20 cellular contexts compared by ENCODE assay signal in the genomic region with DNA sequence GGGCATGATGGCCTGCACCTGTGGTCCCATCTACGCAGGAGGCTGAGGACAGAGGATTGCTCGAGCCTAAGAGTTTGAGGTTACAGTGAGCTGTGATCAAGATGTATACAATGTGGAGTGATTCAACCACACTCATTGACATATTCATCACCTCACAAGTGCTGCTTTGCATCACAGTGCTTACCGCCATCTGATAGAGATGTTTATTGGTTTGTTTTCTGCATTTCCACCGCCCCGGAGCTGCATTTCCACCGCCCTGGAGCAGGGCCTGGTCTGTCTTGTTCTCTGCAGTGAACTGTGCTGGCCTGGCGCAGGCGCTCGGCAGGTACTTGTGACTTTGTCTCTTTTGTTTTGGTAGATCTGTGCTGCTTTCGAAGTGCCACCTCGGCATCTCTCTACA.
"Had no signal": no experiment of that assay in that cellular context is flagged by ENCODE, and none has a peak within 500 bp of the region (broad histone marks: within the 10 kb centered on the region; RNA-seq: fewer than 3 reads in every experiment).

No MANE protein-coding gene starts in this region.

- H3K36me3 Mint-ChIP-seq: memory B cell had no signal

- DNase-seq: activated CD4-positive, alpha-beta T cell treated with anti-CD3 and anti-CD28 coated beads for 1 hour; activated CD4-positive, alpha-beta T cell treated with anti-CD3 and anti-CD28 coated beads, Interleukin-2, amount 50 U/mL, for 48 hours; activated naive CD4-positive, alpha-beta T cell; activated T-cell treated with anti-CD3 and anti-CD28 coated beads for 4 hours; aorta; brain microvascular endothelial cell; left ventricle myocardium inferior; mucosa of descending colon; naive B cell; retina; stimulated activated CD4-positive, alpha-beta T cell treated with anti-CD3 and anti-CD28 coated beads, Interleukin-12 subunit alpha, Interleukin-12 subunit beta, amount 100 ng/mL, for 4 hours; stimulated activated CD4-positive, alpha-beta T cell treated with anti-CD3 and anti-CD28 coated beads, Interleukin-1b, Interleukin-23, amount 100 ng/mL, for 48 hours; stimulated activated CD8-positive, alpha-beta memory T cell treated with anti-CD3 and anti-CD28 coated beads, Interleukin-4, amount 100 ng/mL, for 48 hours; stimulated activated naive CD8-positive, alpha-beta T cell treated with anti-CD3 and anti-CD28 coated beads, Interleukin-15, amount 100 ng/mL, for 72 hours; T-helper 1 cell; transverse colon had no signal

- ATAC-seq: gastroesophageal sphincter; heart left ventricle; mucosa of descending colon; stimulated activated naive CD8-positive, alpha-beta T cell treated with anti-CD3 and anti-CD28 coated beads, Interleukin-15, amount 100 ng/mL, for 72 hours had no signal

- H3K4me3 Mint-ChIP-seq: activated T-helper 1 cell treated with anti-CD3 and anti-CD28 coated beads, Interleukin-12 subunit alpha, Interleukin-12 subunit beta, Interleukin-2, Interleukin-4 antibody, amounts not matched to agents 30 ng/mL and 10 ng/mL and 1 ng/mL, durations not matched to agents 14 hours and 24 hours and 36 hours; memory B cell; naive B cell; stimulated activated naive CD8-positive, alpha-beta T cell treated with anti-CD3 and anti-CD28 coated beads, Interleukin-15, amount 100 ng/mL, for 72 hours had no signal

- H3K27me3 Mint-ChIP-seq: memory B cell; naive B cell; stimulated activated naive CD8-positive, alpha-beta T cell treated with anti-CD3 and anti-CD28 coated beads, Interleukin-15, amount 100 ng/mL, for 72 hours had no signal

- H3K27ac Mint-ChIP-seq: activated T-helper 1 cell treated with anti-CD3 and anti-CD28 coated beads, Interleukin-12 subunit alpha, Interleukin-12 subunit beta, Interleukin-2, Interleukin-4 antibody, amounts not matched to agents 30 ng/mL and 10 ng/mL and 1 ng/mL, durations not matched to agents 14 hours and 24 hours and 36 hours; memory B cell had no signal

- H3K9me3 Mint-ChIP-seq: activated T-helper 1 cell treated with anti-CD3 and anti-CD28 coated beads, Interleukin-12 subunit alpha, Interleukin-12 subunit beta, Interleukin-2, Interleukin-4 antibody, amounts not matched to agents 30 ng/mL and 10 ng/mL and 1 ng/mL, durations not matched to agents 14 hours and 24 hours and 36 hours; memory B cell; naive B cell; stimulated activated naive CD8-positive, alpha-beta T cell treated with anti-CD3 and anti-CD28 coated beads, Interleukin-15, amount 100 ng/mL, for 72 hours had no signal
